In the genomic region with DNA sequence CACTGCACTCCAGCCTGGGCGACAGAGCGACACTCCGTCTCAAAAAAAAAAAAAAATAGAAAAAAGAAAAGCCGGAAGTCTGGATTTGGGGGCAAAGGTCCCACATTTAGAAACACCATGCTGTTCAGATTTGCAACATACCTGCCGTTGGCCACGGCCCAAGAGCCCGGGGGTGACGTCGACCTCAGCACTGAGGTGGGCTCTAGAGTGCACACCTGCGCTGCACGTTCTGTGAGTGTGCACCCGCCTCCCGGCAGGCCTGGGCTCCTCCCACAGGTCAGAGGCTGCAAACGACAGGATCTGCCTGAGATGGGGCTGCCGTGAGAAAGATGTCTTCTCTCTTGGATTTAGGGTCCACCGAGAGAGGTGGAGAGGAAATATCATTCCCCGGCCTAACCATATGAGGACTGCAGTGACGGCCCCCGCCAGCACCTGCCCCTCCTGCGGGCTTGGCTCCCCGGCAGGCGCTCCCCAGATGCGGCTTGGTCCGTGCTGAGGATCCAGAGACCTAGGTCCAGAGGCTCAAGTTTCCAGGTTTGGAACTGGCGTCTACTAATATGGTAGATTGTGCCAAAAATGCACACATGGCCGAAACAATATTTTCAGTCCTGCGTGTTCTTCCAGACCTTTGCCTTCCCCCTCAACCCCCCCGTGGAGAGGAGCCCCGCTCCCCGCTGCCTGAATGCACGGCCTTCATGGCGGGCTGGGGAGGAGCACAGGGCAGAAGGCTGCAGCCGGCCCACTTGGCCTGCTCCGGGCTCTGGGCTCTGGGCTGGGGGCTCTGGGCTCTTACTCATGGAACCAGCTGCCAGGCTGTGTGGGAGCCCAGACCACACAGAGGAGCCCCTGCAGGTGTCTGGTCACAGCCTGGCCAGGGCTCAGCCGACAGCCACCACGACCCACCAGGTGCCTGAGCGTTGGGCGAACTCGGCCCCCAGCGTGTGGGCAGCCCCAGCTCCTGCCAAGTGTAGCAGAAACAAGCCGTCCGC, we compare ENCODE assay signal across 1 cellular context.
TF ChIP-seq lines count a peak whose summit lies in the region.

No MANE protein-coding gene starts in this region.

TF ChIP-seq in K562, 482 proteins besides CTCF, POLR2A, EP300 and RAD21:
- TF ChIP-seq SRSF7 (optimal IDR thresholded peaks at IDR 0.05; ENCODE audit: low read depth, low read length): no peak
- no peak for TF ChIP-seq NR2C2 (CRISPR knock-in tag; IDR thresholded peaks at IDR 0.05)
- TF ChIP-seq NR2C2 (tag; IDR thresholded peaks at IDR 0.05): peak; percentile 49; the same call in 1 of the 2 replicates
- 0 out of 2 replicates have a peak, but pooled peaks have one; percentile 2 for TF ChIP-seq CXXC5 (CRISPR knock-in tag; IDR thresholded peaks at IDR 0.05)
- TF ChIP-seq ZNF224 (CRISPR knock-in tag; IDR thresholded peaks at IDR 0.05): no peak
- peak; percentile 65 for TF ChIP-seq L3MBTL2 (IDR thresholded peaks at IDR 0.05)
- TF ChIP-seq NR2C1 (IDR thresholded peaks at IDR 0.05): peak; percentile 26; the same call in 1 of the 2 replicates
- TF ChIP-seq NR2C1 (tag; IDR thresholded peaks at IDR 0.05): no peak
- TF ChIP-seq, protein P1, sequence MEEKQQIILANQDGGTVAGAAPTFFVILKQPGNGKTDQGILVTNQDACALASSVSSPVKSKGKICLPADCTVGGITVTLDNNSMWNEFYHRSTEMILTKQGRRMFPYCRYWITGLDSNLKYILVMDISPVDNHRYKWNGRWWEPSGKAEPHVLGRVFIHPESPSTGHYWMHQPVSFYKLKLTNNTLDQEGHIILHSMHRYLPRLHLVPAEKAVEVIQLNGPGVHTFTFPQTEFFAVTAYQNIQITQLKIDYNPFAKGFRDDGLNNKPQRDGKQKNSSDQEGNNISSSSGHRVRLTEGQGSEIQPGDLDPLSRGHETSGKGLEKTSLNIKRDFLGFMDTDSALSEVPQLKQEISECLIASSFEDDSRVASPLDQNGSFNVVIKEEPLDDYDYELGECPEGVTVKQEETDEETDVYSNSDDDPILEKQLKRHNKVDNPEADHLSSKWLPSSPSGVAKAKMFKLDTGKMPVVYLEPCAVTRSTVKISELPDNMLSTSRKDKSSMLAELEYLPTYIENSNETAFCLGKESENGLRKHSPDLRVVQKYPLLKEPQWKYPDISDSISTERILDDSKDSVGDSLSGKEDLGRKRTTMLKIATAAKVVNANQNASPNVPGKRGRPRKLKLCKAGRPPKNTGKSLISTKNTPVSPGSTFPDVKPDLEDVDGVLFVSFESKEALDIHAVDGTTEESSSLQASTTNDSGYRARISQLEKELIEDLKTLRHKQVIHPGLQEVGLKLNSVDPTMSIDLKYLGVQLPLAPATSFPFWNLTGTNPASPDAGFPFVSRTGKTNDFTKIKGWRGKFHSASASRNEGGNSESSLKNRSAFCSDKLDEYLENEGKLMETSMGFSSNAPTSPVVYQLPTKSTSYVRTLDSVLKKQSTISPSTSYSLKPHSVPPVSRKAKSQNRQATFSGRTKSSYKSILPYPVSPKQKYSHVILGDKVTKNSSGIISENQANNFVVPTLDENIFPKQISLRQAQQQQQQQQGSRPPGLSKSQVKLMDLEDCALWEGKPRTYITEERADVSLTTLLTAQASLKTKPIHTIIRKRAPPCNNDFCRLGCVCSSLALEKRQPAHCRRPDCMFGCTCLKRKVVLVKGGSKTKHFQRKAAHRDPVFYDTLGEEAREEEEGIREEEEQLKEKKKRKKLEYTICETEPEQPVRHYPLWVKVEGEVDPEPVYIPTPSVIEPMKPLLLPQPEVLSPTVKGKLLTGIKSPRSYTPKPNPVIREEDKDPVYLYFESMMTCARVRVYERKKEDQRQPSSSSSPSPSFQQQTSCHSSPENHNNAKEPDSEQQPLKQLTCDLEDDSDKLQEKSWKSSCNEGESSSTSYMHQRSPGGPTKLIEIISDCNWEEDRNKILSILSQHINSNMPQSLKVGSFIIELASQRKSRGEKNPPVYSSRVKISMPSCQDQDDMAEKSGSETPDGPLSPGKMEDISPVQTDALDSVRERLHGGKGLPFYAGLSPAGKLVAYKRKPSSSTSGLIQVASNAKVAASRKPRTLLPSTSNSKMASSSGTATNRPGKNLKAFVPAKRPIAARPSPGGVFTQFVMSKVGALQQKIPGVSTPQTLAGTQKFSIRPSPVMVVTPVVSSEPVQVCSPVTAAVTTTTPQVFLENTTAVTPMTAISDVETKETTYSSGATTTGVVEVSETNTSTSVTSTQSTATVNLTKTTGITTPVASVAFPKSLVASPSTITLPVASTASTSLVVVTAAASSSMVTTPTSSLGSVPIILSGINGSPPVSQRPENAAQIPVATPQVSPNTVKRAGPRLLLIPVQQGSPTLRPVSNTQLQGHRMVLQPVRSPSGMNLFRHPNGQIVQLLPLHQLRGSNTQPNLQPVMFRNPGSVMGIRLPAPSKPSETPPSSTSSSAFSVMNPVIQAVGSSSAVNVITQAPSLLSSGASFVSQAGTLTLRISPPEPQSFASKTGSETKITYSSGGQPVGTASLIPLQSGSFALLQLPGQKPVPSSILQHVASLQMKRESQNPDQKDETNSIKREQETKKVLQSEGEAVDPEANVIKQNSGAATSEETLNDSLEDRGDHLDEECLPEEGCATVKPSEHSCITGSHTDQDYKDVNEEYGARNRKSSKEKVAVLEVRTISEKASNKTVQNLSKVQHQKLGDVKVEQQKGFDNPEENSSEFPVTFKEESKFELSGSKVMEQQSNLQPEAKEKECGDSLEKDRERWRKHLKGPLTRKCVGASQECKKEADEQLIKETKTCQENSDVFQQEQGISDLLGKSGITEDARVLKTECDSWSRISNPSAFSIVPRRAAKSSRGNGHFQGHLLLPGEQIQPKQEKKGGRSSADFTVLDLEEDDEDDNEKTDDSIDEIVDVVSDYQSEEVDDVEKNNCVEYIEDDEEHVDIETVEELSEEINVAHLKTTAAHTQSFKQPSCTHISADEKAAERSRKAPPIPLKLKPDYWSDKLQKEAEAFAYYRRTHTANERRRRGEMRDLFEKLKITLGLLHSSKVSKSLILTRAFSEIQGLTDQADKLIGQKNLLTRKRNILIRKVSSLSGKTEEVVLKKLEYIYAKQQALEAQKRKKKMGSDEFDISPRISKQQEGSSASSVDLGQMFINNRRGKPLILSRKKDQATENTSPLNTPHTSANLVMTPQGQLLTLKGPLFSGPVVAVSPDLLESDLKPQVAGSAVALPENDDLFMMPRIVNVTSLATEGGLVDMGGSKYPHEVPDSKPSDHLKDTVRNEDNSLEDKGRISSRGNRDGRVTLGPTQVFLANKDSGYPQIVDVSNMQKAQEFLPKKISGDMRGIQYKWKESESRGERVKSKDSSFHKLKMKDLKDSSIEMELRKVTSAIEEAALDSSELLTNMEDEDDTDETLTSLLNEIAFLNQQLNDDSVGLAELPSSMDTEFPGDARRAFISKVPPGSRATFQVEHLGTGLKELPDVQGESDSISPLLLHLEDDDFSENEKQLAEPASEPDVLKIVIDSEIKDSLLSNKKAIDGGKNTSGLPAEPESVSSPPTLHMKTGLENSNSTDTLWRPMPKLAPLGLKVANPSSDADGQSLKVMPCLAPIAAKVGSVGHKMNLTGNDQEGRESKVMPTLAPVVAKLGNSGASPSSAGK (IDR thresholded peaks at IDR 0.05): peak; percentile 63
- TF ChIP-seq, protein P2, sequence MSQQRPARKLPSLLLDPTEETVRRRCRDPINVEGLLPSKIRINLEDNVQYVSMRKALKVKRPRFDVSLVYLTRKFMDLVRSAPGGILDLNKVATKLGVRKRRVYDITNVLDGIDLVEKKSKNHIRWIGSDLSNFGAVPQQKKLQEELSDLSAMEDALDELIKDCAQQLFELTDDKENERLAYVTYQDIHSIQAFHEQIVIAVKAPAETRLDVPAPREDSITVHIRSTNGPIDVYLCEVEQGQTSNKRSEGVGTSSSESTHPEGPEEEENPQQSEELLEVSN (IDR thresholded peaks at IDR 0.05; ENCODE audit: borderline replicate concordance in 1 of 2, extremely low read depth in 1 of 2, insufficient read depth in 1 of 2, insufficient read length in 1 of 2, low read depth in 1 of 2, low read length in 1 of 2, poor library complexity in 1 of 2, severe bottlenecking in 1 of 2): peak in 1 of 2 experiments; percentile 43
- TF ChIP-seq NFIC (IDR thresholded peaks at IDR 0.05): 0 out of 2 replicates have a peak, but pooled peaks have one; percentile 23
- TF ChIP-seq, protein P3, sequence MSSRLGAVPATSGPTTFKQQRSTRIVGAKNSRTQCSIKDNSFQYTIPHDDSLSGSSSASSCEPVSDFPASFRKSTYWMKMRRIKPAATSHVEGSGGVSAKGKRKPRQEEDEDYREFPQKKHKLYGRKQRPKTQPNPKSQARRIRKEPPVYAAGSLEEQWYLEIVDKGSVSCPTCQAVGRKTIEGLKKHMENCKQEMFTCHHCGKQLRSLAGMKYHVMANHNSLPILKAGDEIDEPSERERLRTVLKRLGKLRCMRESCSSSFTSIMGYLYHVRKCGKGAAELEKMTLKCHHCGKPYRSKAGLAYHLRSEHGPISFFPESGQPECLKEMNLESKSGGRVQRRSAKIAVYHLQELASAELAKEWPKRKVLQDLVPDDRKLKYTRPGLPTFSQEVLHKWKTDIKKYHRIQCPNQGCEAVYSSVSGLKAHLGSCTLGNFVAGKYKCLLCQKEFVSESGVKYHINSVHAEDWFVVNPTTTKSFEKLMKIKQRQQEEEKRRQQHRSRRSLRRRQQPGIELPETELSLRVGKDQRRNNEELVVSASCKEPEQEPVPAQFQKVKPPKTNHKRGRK (tag; IDR thresholded peaks at IDR 0.05): no peak
